Comparison of ENCODE assay signal across 10 cellular contexts in the genomic region with DNA sequence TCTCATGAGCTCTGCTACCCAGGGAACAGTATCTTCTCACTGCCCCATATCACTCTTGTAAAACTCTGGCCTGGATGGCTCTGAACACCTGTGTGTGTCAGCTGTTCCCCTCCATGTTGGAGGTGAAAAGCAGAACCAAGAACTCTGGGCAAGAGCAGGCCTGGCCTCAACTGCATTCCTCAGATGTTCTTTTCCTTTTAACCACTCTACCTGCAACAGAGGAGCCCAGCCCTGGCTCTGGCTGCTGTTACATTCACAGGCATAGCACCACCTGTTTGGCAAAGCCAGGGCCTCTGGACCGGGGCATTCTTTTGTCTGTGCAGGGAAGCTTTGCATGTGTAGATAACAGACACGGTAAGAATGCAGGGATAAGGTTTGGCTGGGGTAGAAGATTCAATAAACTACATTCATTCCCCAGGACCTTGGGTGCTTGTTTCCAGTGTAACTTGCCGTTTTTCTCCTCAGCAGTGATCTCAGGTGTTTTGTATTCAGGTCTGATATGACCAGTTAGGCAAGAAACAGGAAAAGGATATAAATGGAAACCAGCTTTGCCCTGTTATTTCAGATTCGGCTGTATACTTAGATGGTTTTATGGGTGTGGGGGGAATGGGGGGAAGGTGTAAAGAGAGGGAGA.
DNase-seq lines count a peak whose midpoint lies in the region; ATAC-seq, FAIRE-seq and TF ChIP-seq lines count a peak whose summit lies in the region.
"Had no signal": no experiment of that assay in that cellular context is flagged by ENCODE, and none has a peak within 500 bp of the region (broad histone marks: within the 10 kb centered on the region; RNA-seq: fewer than 3 reads in every experiment).

No MANE protein-coding gene starts in this region.

- peak overlapping the region; percentile 46 for H3K27ac ChIP-seq in RWPE2 (ENCODE audit: poor library complexity, severe bottlenecking)
- peak overlapping the region in 1 of 2 donors; percentile 7 for H3K27ac ChIP-seq in prostate gland
- H3K27ac ChIP-seq: testis had no signal

- ATAC-seq in HG02852 (IDR thresholded peaks at IDR 0.05; ENCODE audit: unreplicated experiment) (peak; percentile 68), RWPE2 (ENCODE audit: low read depth) (peak; percentile 54), GM18520 (IDR thresholded peaks at IDR 0.05; ENCODE audit: unreplicated experiment) (no peak)

- peak; percentile 87 for FAIRE-seq in GM19239 (lab: Jason Lieb, UNC)

- no peaks in the 10 kb centered on the region for H3K27me3 ChIP-seq in RWPE2 (ENCODE audit: insufficient read depth, poor library complexity, severe bottlenecking)
- no peaks in the 10 kb centered on the region for H3K27me3 ChIP-seq in prostate gland (replicated peaks; ENCODE audit: insufficient read depth)
- H3K27me3 ChIP-seq: testis had no signal

- WGBS in prostate gland, result 22% methylated on average over 4 of the region's 4 CpGs

- H3K36me3 ChIP-seq in RWPE2 (ENCODE audit: low read depth) (no peaks in the 10 kb centered on the region), prostate gland (no peaks in the 10 kb centered on the region)

- no peaks in the 10 kb centered on the region for H3K9me3 ChIP-seq in RWPE2 (ENCODE audit: severe bottlenecking)
- no peaks in the 10 kb centered on the region for H3K9me3 ChIP-seq in prostate gland
- H3K9me3 ChIP-seq: testis had no signal

- TF ChIP-seq CTCF in RWPE2 (IDR thresholded peaks at IDR 0.05; ENCODE audit: poor library complexity, severe bottlenecking), result no peak
- TF ChIP-seq CTCF in prostate gland (IDR thresholded peaks at IDR 0.05), result no peak

- intact Hi-C loops in prostate gland (cut with DNase I), result no loop called here

- no peak overlapping the region for H3K4me3 ChIP-seq in RWPE2 (ENCODE audit: severe bottlenecking)
- no peak overlapping the region for H3K4me3 ChIP-seq in prostate gland
- H3K4me3 ChIP-seq: testis had no signal

- peaks cover 27% of the 10 kb centered on the region for H3K4me1 ChIP-seq in RWPE2 (ENCODE audit: insufficient read depth, poor library complexity, severe bottlenecking)
- H3K4me1 ChIP-seq in prostate gland (replicated peaks), result peaks cover 5% of the 10 kb centered on the region

- no peak for DNase-seq in GM19239 (ENCODE audit: insufficient read length, low spot score)
- DNase-seq in RWPE2 (ENCODE audit: low spot score), result no peak
- peak; percentile 26 for DNase-seq in prostate gland (ENCODE audit: low spot score)
- DNase-seq in NOMO-1 treated with dmso at 0.1 percent for 144 hours (lab: John Stamatoyannopoulos, UW; ENCODE audit: unreplicated experiment), result no peak
- DNase-seq in HuH-7.5 (ENCODE audit: low spot score), result no peak
- DNase-seq in anterior cingulate cortex (lab: John Stamatoyannopoulos, UW), result no peak
- DNase-seq: NCI-H146, testis had no signal

- no peak for TF ChIP-seq POLR2A in prostate gland (IDR thresholded peaks at IDR 0.05)
